28 cellular contexts compared by ENCODE assay signal in the genomic region with DNA sequence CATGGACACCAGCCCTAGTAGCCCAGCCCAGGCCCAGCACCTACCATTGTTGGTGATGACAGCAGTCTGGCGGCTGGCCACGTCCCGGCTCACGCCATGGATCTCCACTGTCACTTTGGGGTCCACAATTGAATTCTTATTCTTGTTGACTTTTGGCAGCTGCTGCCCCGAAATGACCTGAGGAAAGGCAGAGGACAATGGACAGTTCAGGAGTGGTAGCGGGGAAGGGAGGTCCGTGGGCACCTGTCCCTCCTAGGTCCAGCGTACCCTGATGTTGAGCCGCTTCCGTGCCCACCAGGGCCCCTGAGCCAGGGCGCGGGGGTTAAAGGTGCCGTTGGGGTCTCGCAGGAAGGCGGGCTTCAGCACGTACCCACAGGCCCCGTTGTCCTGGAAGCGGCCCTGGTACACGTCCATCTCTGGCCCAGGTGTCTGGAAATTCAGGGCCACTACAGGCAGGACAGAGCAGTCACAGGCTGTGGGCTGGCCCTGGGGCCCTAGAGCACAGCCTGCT. TPM values are rescaled to one million over a fixed set of nuclear protein-coding genes. Genes with fewer than 3 reads are reported as not detected.
"Had no signal": no experiment of that assay in that cellular context is flagged by ENCODE, and none has a peak within 500 bp of the region (broad histone marks: within the 10 kb centered on the region; RNA-seq: fewer than 3 reads in every experiment).

No MANE protein-coding gene starts in this region.

- H3K36me3 ChIP-seq: SJCRH30 had no signal

- H3K27me3 ChIP-seq: ascending aorta, body of pancreas, SJCRH30 had no signal

- H3K36me3 Mint-ChIP-seq: activated naive CD4-positive, alpha-beta T cell treated with anti-CD3 and anti-CD28 coated beads, Interleukin-2, amount 50 U/mL, for 72 hours had no signal

- H3K4me3 Mint-ChIP-seq: activated CD8-positive, alpha-beta T cell treated with anti-CD3 and anti-CD28 coated beads, Interleukin-2, amount 10 ng/mL, durations not matched to agents 7 days and 5 days; activated naive CD8-positive, alpha-beta T cell treated with anti-CD3 and anti-CD28 coated beads, Interleukin-2, amount 50 U/mL, for 24 hours; activated T-cell treated with anti-CD3 and anti-CD28 coated beads, Interleukin-2, amount 50 U/mL, for 4 hours; T-helper 17 cell; WTC11 had no signal

- H3K9me3 ChIP-seq: ascending aorta, body of pancreas, SJCRH30, SK-N-SH had no signal

- H3K9me2 ChIP-seq: SK-N-SH had no signal

- H3K4me3 ChIP-seq: ascending aorta, body of pancreas, PC-9, SJCRH30 had no signal

- H2AFZ ChIP-seq: PC-9 had no signal

- FAIRE-seq: bronchial epithelial cell had no signal

- H3K27ac ChIP-seq: ascending aorta, body of pancreas, PC-9, SJCRH30 had no signal

- H3K4me2 ChIP-seq: PC-9, SK-N-SH had no signal

- H3K27me3 Mint-ChIP-seq: activated naive CD8-positive, alpha-beta T cell treated with anti-CD3 and anti-CD28 coated beads, Interleukin-2, amount 50 U/mL, for 24 hours; T-helper 17 cell had no signal

- DNase-seq: activated CD4-positive, alpha-beta T cell treated with anti-CD3 and anti-CD28 coated beads for 48 hours; activated CD4-positive, alpha-beta T cell treated with anti-CD3 and anti-CD28 coated beads, Interleukin-2, amount 50 U/mL, for 4 hours; activated CD4-positive, CD25-positive, alpha-beta regulatory T cell treated with anti-CD3 and anti-CD28 coated beads, Interleukin-2, amount 50 U/mL, for 72 hours; activated CD8-positive, alpha-beta memory T cell treated with anti-CD3 and anti-CD28 coated beads, Interleukin-2, amount 50 U/mL, for 48 hours; activated CD8-positive, alpha-beta T cell treated with anti-CD3 and anti-CD28 coated beads, Interleukin-2, amount 10 ng/mL, durations not matched to agents 7 days and 5 days; activated effector memory CD4-positive, alpha-beta T cell treated with anti-CD3 and anti-CD28 coated beads, Interleukin-2, amount 50 U/mL, for 16 hours; activated naive CD4-positive, alpha-beta T cell treated with Interleukin-2 at 50 U/mL for 16 hours; activated naive CD8-positive, alpha-beta T cell treated with anti-CD3 and anti-CD28 coated beads, Interleukin-2, amount 50 U/mL, for 24 hours; activated T-cell treated with anti-CD3 and anti-CD28 coated beads, Interleukin-2, amount 50 U/mL, for 4 hours; amniotic stem cell; body of pancreas; Karpas-422; MM.1S; NCI-H1105 treated with DMSO at 0.1 percent for 48 hours; NCI-H1436 treated with DMSO at 0.1 percent for 48 hours; NCI-H187; NCI-H2081; NCI-H446; NCI-H524; PC-9; SJCRH30; SK-N-SH; T-helper 17 cell; T-helper 9 cell had no signal

- H3K9me3 Mint-ChIP-seq: activated naive CD4-positive, alpha-beta T cell treated with anti-CD3 and anti-CD28 coated beads, Interleukin-2, amount 50 U/mL, for 72 hours; activated naive CD8-positive, alpha-beta T cell treated with anti-CD3 and anti-CD28 coated beads, Interleukin-2, amount 50 U/mL, for 24 hours; activated T-cell treated with anti-CD3 and anti-CD28 coated beads, Interleukin-2, amount 50 U/mL, for 4 hours; WTC11 had no signal

- ATAC-seq: activated CD8-positive, alpha-beta T cell treated with anti-CD3 and anti-CD28 coated beads, Interleukin-2, amount 10 ng/mL, durations not matched to agents 7 days and 5 days; activated naive CD4-positive, alpha-beta T cell treated with anti-CD3 and anti-CD28 coated beads, Interleukin-2, amount 50 U/mL, for 72 hours; activated naive CD8-positive, alpha-beta T cell treated with anti-CD3 and anti-CD28 coated beads, Interleukin-2, amount 50 U/mL, for 24 hours; activated T-cell treated with anti-CD3 and anti-CD28 coated beads, Interleukin-2, amount 50 U/mL, for 4 hours; body of pancreas; T-helper 17 cell; WTC11 had no signal

- H3K27ac Mint-ChIP-seq: activated CD8-positive, alpha-beta T cell treated with anti-CD3 and anti-CD28 coated beads, Interleukin-2, amount 10 ng/mL, durations not matched to agents 7 days and 5 days; activated naive CD8-positive, alpha-beta T cell treated with anti-CD3 and anti-CD28 coated beads, Interleukin-2, amount 50 U/mL, for 24 hours; T-helper 17 cell; WTC11 had no signal

- H3K9ac ChIP-seq: SK-N-SH had no signal

RNA-seq across cellular contexts. Expression of a gene that starts 30.8 kb away (rescaled TPM):
- total RNA-seq: SJCRH30 had no signal
